ENCODE assay signal across 1 cellular context in genomic region chr9:84701801-84702200, GRCh38.
TF ChIP-seq lines count a peak whose summit lies in the region.

No MANE protein-coding gene starts in this region.

TF ChIP-seq in GM12878, 131 proteins besides CTCF, POLR2A, EP300 and RAD21 (continued from another document):
- TF ChIP-seq ZNF687 (IDR thresholded peaks at IDR 0.05) (peak; percentile 72), BCL11A (IDR thresholded peaks at IDR 0.05; ENCODE audit: low read depth, low read length) (0 out of 2 replicates have a peak, but pooled peaks have one; percentile 25), ASH2L (IDR thresholded peaks at IDR 0.05; ENCODE audit: borderline replicate concordance, low read depth) (no peak), ATF2 (IDR thresholded peaks at IDR 0.05; ENCODE audit: low read length) (no peak), NBN (IDR thresholded peaks at IDR 0.05) (0 out of 2 replicates have a peak, but pooled peaks have one; percentile 29), GATAD2B (conservative IDR thresholded peaks at IDR 0.05; ENCODE audit: low read depth) (0 out of 2 replicates have a peak, but pooled peaks have one; percentile 16), IRF4 (IDR thresholded peaks at IDR 0.05; ENCODE audit: low read depth, low read length) (peak; percentile 10), RUNX3 (IDR thresholded peaks at IDR 0.05; ENCODE audit: low read length) (peak; percentile 54), IKZF1 (conservative IDR thresholded peaks at IDR 0.05) (peak; percentile 65)
TF ChIP-seq in GM12878: peak in this region for 17.
